In genomic region chr17:78379134-78379497, GRCh38 we compare ENCODE assay signal across 8 cellular contexts. TPM values are rescaled to one million over a fixed set of nuclear protein-coding genes. Genes with fewer than 3 reads are reported as not detected.
A peak's percentile ranks its signal among the peaks of the same experiment; 100 is the strongest.
DNase-seq lines count a peak whose midpoint lies in the region; ATAC-seq and TF ChIP-seq lines count a peak whose summit lies in the region.

No MANE protein-coding gene starts in this region.

- H3K4me1 ChIP-seq in SJSA1 (replicated peaks): peaks cover 89% of the 10 kb centered on the region

- H3K9me3 ChIP-seq in SJSA1 (replicated peaks): no peaks in the 10 kb centered on the region

- ATAC-seq in HG02970 (IDR thresholded peaks at IDR 0.05; ENCODE audit: low FRiP score, unreplicated experiment): no peak
- ATAC-seq in HG02610 (IDR thresholded peaks at IDR 0.05; ENCODE audit: unreplicated experiment): no peak

- peaks cover 76% of the 10 kb centered on the region for H3K4me1 Mint-ChIP-seq in osteocyte (ENCODE audit: unreplicated experiment)

- H3K27ac ChIP-seq in SJSA1: peak overlapping the region; percentile 78

- TF ChIP-seq CTCF in epithelial cell of proximal tubule (conservative IDR thresholded peaks at IDR 0.05; ENCODE audit: low read depth, low read length) (no peak), osteocyte (IDR thresholded peaks at IDR 0.05) (no peak)

- H3K4me3 ChIP-seq in SJSA1 (peak overlapping the region; percentile 88), epithelial cell of proximal tubule (ENCODE audit: low read depth, low read length) (peak overlapping the region; percentile 82)

- peaks cover 9% of the 10 kb centered on the region for H3K36me3 Mint-ChIP-seq in osteocyte (ENCODE audit: unreplicated experiment)

- no peaks in the 10 kb centered on the region for H3K27me3 ChIP-seq in SJSA1 (replicated peaks)

- H3K36me3 ChIP-seq in SJSA1: peaks cover 25% of the 10 kb centered on the region

- no peaks in the 10 kb centered on the region for H3K9me3 Mint-ChIP-seq in osteocyte (ENCODE audit: unreplicated experiment)

- DNase-seq in GM04504 (ENCODE audit: low read depth) (peak; percentile 74), SJSA1 (ENCODE audit: low read depth in 1 of 2, low spot score in 2 of 2) (no peak), epithelial cell of proximal tubule (ENCODE audit: low read depth) (no peak), osteocyte (ENCODE audit: extremely low spot score, unreplicated experiment) (no peak), cerebellum (ENCODE audit: low spot score) (no peak)
- DNase-seq in stimulated activated CD4-positive, alpha-beta T cell treated with anti-CD3 and anti-CD28 coated beads, Interleukin-12 subunit alpha, Interleukin-12 subunit beta, amount 100 ng/mL, for 4 hours: no peak

- peak overlapping the region; percentile 88 for H3K27ac Mint-ChIP-seq in osteocyte (ENCODE audit: unreplicated experiment)

- no peaks in the 10 kb centered on the region for H3K27me3 Mint-ChIP-seq in osteocyte (ENCODE audit: unreplicated experiment)

- H3K4me3 Mint-ChIP-seq in osteocyte (ENCODE audit: unreplicated experiment): peak overlapping the region; percentile 95

RNA-seq across cellular contexts. Expression of gene PGS1, which starts 0.7 kb away (rescaled TPM):
- total RNA-seq in SJSA1 (2014; rRNA removed; shearing (Covaris generic)): 43.6 and 64.1 TPM in 2 replicates
- total RNA-seq in epithelial cell of proximal tubule (28.7 and 40.6 TPM in 2 replicates), osteocyte (52.7 and 53.0 TPM in 2 replicates), cerebellum (41.8 TPM)

RNA-seq across cellular contexts. Expression of gene SOCS3, which starts 19.2 kb away (rescaled TPM):
- total RNA-seq in SJSA1 (2014; rRNA removed; shearing (Covaris generic)): 44.7 and 71.9 TPM in 2 replicates
- total RNA-seq in epithelial cell of proximal tubule: 42.8 and 69.2 TPM in 2 replicates
- total RNA-seq in osteocyte: 79.1 and 86.4 TPM in 2 replicates
- 10.7 TPM for total RNA-seq in cerebellum
